ENCODE assay signal across 32 cellular contexts in genomic region chr14:61675291-61675690, GRCh38.
"Had no signal": no experiment of that assay in that cellular context is flagged by ENCODE, and none has a peak within 500 bp of the region (broad histone marks: within the 10 kb centered on the region; RNA-seq: fewer than 3 reads in every experiment).

No MANE protein-coding gene starts in this region.

- H3K4me1 Mint-ChIP-seq: stimulated activated memory B cell treated with anti-CD40 and anti-IgM and Interleukin-4, amounts not matched to agents 10 μg/mL and 1 μg/mL and 100 μg/mL, for 72 hours had no signal

- H3K9me3 ChIP-seq: ovary, psoas muscle, right lobe of liver, sigmoid colon, spleen, suprapubic skin, testis, tibial artery, transverse colon, upper lobe of left lung, vagina had no signal

- H3K27me3 ChIP-seq: ovary, right lobe of liver, sigmoid colon, spleen, suprapubic skin, testis, tibial artery, transverse colon, upper lobe of left lung, vagina had no signal

- H3K36me3 ChIP-seq: ovary, right lobe of liver, sigmoid colon, spleen, suprapubic skin, tibial artery, transverse colon, upper lobe of left lung, vagina had no signal

- H3K36me3 Mint-ChIP-seq: naive thymus-derived CD8-positive, alpha-beta T cell; natural killer cell treated with Interleukin-12 subunit alpha and Interleukin-12 subunit beta and Interleukin-15 and Interleukin-18, amount 100 ng/mL, for 72 hours; stimulated activated memory B cell treated with anti-CD40 and anti-IgM and Interleukin-4, amounts not matched to agents 10 μg/mL and 1 μg/mL and 100 μg/mL, for 72 hours had no signal

- H3K27ac Mint-ChIP-seq: natural killer cell treated with Interleukin-12 subunit alpha and Interleukin-12 subunit beta and Interleukin-15 and Interleukin-18, amount 100 ng/mL, for 72 hours; nephron progenitor cell; progenitor cell of endocrine pancreas; stimulated activated memory B cell treated with anti-CD40 and anti-IgM and Interleukin-4, amounts not matched to agents 10 μg/mL and 1 μg/mL and 100 μg/mL, for 72 hours; stimulated activated naive CD8-positive, alpha-beta T cell treated with anti-CD3 and anti-CD28 coated beads, Interleukin-15, amount 100 ng/mL, for 72 hours had no signal

- H3K4me3 Mint-ChIP-seq: naive thymus-derived CD8-positive, alpha-beta T cell; natural killer cell treated with Interleukin-12 subunit alpha and Interleukin-12 subunit beta and Interleukin-15 and Interleukin-18, amount 100 ng/mL, for 72 hours; nephron progenitor cell; neural crest cell; stimulated activated memory B cell treated with anti-CD40 and anti-IgM and Interleukin-4, amounts not matched to agents 10 μg/mL and 1 μg/mL and 100 μg/mL, for 72 hours; stimulated activated naive CD8-positive, alpha-beta T cell treated with anti-CD3 and anti-CD28 coated beads, Interleukin-15, amount 100 ng/mL, for 72 hours had no signal

- H3K4me2 ChIP-seq: smooth muscle cell had no signal

- H2AFZ ChIP-seq: parathyroid adenoma had no signal

- ATAC-seq: naive thymus-derived CD8-positive, alpha-beta T cell; natural killer cell treated with Interleukin-12 subunit alpha and Interleukin-12 subunit beta and Interleukin-15 and Interleukin-18, amount 100 ng/mL, for 72 hours; psoas muscle; right cardiac atrium; right lobe of liver; stimulated activated memory B cell treated with anti-CD40 and anti-IgM and Interleukin-4, amounts not matched to agents 10 μg/mL and 1 μg/mL and 100 μg/mL, for 72 hours; stimulated activated naive CD8-positive, alpha-beta T cell treated with anti-CD3 and anti-CD28 coated beads, Interleukin-15, amount 100 ng/mL, for 72 hours; stimulated activated naive CD8-positive, alpha-beta T cell treated with anti-CD3 and anti-CD28 coated beads, Interleukin-15, Interleukin-2, amounts not matched to agents 100 U/mL and 50 U/mL, for 24 hours had no signal

- H3K4me1 ChIP-seq: parathyroid adenoma, psoas muscle, right lobe of liver, sigmoid colon, suprapubic skin, testis, tibial artery, vagina had no signal

- DNase-seq: naive thymus-derived CD8-positive, alpha-beta T cell; nephron progenitor cell; occipital lobe; ovary; posterior cingulate gyrus; psoas muscle; right cardiac atrium; right lobe of liver; sigmoid colon; spleen; stimulated activated CD4-positive, alpha-beta T cell treated with anti-CD3 and anti-CD28 coated beads, Interleukin-12 subunit alpha, Interleukin-12 subunit beta, amount 100 ng/mL, for 4 hours; stimulated activated CD4-positive, alpha-beta T cell treated with anti-CD3 and anti-CD28 coated beads, Interleukin-1b, Interleukin-23, amount 100 ng/mL, for 48 hours; stimulated activated CD4-positive, alpha-beta T cell treated with anti-CD3 and anti-CD28 coated beads, Interleukin-4, amount 100 ng/mL, for 1 hour; stimulated activated CD4-positive, alpha-beta T cell treated with anti-CD3 and anti-CD28 coated beads, Interleukin-4, amount 100 ng/mL, for 4 hours; stimulated activated CD8-positive, alpha-beta memory T cell treated with anti-CD3 and anti-CD28 coated beads, Interleukin-4, amount 100 ng/mL, for 48 hours; stimulated activated naive CD4-positive, alpha-beta T cell; stimulated activated naive CD8-positive, alpha-beta T cell treated with anti-CD3 and anti-CD28 coated beads, Interleukin-15, amount 100 ng/mL, for 72 hours; stimulated activated naive CD8-positive, alpha-beta T cell treated with anti-CD3 and anti-CD28 coated beads, Interleukin-15, Interleukin-2, amounts not matched to agents 100 U/mL and 50 U/mL, for 24 hours; substantia nigra; testis; tibial artery; transverse colon; upper lobe of left lung had no signal

- H3K9ac ChIP-seq: parathyroid adenoma had no signal

- H3K27ac ChIP-seq: ovary, parathyroid adenoma, psoas muscle, right lobe of liver, sigmoid colon, skin epidermis, spleen, suprapubic skin, testis, tibial artery, transverse colon, upper lobe of left lung, vagina had no signal

- H3K27me3 Mint-ChIP-seq: naive thymus-derived CD8-positive, alpha-beta T cell; natural killer cell treated with Interleukin-12 subunit alpha and Interleukin-12 subunit beta and Interleukin-15 and Interleukin-18, amount 100 ng/mL, for 72 hours; progenitor cell of endocrine pancreas; stimulated activated memory B cell treated with anti-CD40 and anti-IgM and Interleukin-4, amounts not matched to agents 10 μg/mL and 1 μg/mL and 100 μg/mL, for 72 hours; stimulated activated naive CD8-positive, alpha-beta T cell treated with anti-CD3 and anti-CD28 coated beads, Interleukin-15, amount 100 ng/mL, for 72 hours had no signal

- H3K79me2 ChIP-seq: parathyroid adenoma had no signal

- H3K9me3 Mint-ChIP-seq: naive thymus-derived CD8-positive, alpha-beta T cell; natural killer cell treated with Interleukin-12 subunit alpha and Interleukin-12 subunit beta and Interleukin-15 and Interleukin-18, amount 100 ng/mL, for 72 hours; nephron progenitor cell; neural crest cell; stimulated activated memory B cell treated with anti-CD40 and anti-IgM and Interleukin-4, amounts not matched to agents 10 μg/mL and 1 μg/mL and 100 μg/mL, for 72 hours; stimulated activated naive CD8-positive, alpha-beta T cell treated with anti-CD3 and anti-CD28 coated beads, Interleukin-15, amount 100 ng/mL, for 72 hours had no signal

- H3K4me3 ChIP-seq: ovary, psoas muscle, right lobe of liver, sigmoid colon, skin epidermis, smooth muscle cell, spleen, suprapubic skin, testis, tibial artery, transverse colon, upper lobe of left lung, vagina had no signal
